Comparison of ENCODE assay signal across 22 cellular contexts in genomic region chr2:144341538-144341937, GRCh38.
DNase-seq lines count a peak whose midpoint lies in the region; ATAC-seq and TF ChIP-seq lines count a peak whose summit lies in the region.
"Had no signal": no experiment of that assay in that cellular context is flagged by ENCODE, and none has a peak within 500 bp of the region (broad histone marks: within the 10 kb centered on the region; RNA-seq: fewer than 3 reads in every experiment).

No MANE protein-coding gene starts in this region.

- H3K27ac Mint-ChIP-seq in activated T-cell treated with anti-CD3 and anti-CD28 coated beads, Interleukin-2, amount 50 U/mL, for 72 hours = no peak overlapping the region
- no peak overlapping the region for H3K27ac Mint-ChIP-seq in activated T-helper 17 cell treated with anti-CD3 and anti-CD28 coated beads, Interleukin-2, amount 50 U/mL, for 72 hours
- H3K27ac Mint-ChIP-seq: B cell, CD14-positive monocyte, HFFc6 had no signal

- H3K27ac ChIP-seq in caudate nucleus (ENCODE audit: low read depth, low read length) = no peak overlapping the region
- H3K27ac ChIP-seq: A549, HL-60, SJSA1 had no signal

- no peaks in the 10 kb centered on the region for H3K27me3 Mint-ChIP-seq in activated T-cell treated with anti-CD3 and anti-CD28 coated beads, Interleukin-2, amount 50 U/mL, for 72 hours (ENCODE audit: low read depth)
- no peaks in the 10 kb centered on the region for H3K27me3 Mint-ChIP-seq in activated T-helper 17 cell treated with anti-CD3 and anti-CD28 coated beads, Interleukin-2, amount 50 U/mL, for 72 hours
- H3K27me3 Mint-ChIP-seq: B cell had no signal

- TF ChIP-seq CTCF in epithelial cell of esophagus (IDR thresholded peaks at IDR 0.05; ENCODE audit: insufficient read depth, low read depth, low read length, missing control alignments) = no peak

- no peak overlapping the region for H3K4me3 ChIP-seq in epithelial cell of esophagus (ENCODE audit: low read length)
- H3K4me3 ChIP-seq: A549, SJSA1 had no signal

- peak; percentile 60 to 72 for ATAC-seq in activated T-cell treated with anti-CD3 and anti-CD28 coated beads, Interleukin-2, amount 50 U/mL, for 72 hours (replicated peaks in 1 of 2)
- ATAC-seq in activated T-helper 17 cell treated with anti-CD3 and anti-CD28 coated beads, Interleukin-2, amount 50 U/mL, for 72 hours (replicated peaks) = peak; percentile 51
- ATAC-seq: A549, HepG2 had no signal

- H3K36me3 Mint-ChIP-seq in activated T-cell treated with anti-CD3 and anti-CD28 coated beads, Interleukin-2, amount 50 U/mL, for 72 hours (ENCODE audit: insufficient read depth in 2 of 2) = peaks cover 0 to under 1% of the 10 kb centered on the region in 2 donors
- H3K36me3 Mint-ChIP-seq in activated T-helper 17 cell treated with anti-CD3 and anti-CD28 coated beads, Interleukin-2, amount 50 U/mL, for 72 hours (ENCODE audit: low read depth) = no peaks in the 10 kb centered on the region
- H3K36me3 Mint-ChIP-seq: CD14-positive monocyte had no signal

- H3K9me3 Mint-ChIP-seq in activated T-cell treated with anti-CD3 and anti-CD28 coated beads, Interleukin-2, amount 50 U/mL, for 72 hours = peaks cover 0 to under 1% of the 10 kb centered on the region in 2 donors
- H3K9me3 Mint-ChIP-seq in activated T-helper 17 cell treated with anti-CD3 and anti-CD28 coated beads, Interleukin-2, amount 50 U/mL, for 72 hours = no peaks in the 10 kb centered on the region
- H3K9me3 Mint-ChIP-seq: HFFc6 had no signal

- H3K4me3 Mint-ChIP-seq in activated T-cell treated with anti-CD3 and anti-CD28 coated beads, Interleukin-2, amount 50 U/mL, for 72 hours = no peak overlapping the region
- no peak overlapping the region for H3K4me3 Mint-ChIP-seq in activated T-helper 17 cell treated with anti-CD3 and anti-CD28 coated beads, Interleukin-2, amount 50 U/mL, for 72 hours
- H3K4me3 Mint-ChIP-seq: B cell, CD14-positive monocyte, HFFc6 had no signal

- DNase-seq in activated T-cell treated with anti-CD3 and anti-CD28 coated beads, Interleukin-2, amount 50 U/mL, for 72 hours = no peak
- no peak for DNase-seq in activated T-cell treated with anti-CD3 and anti-CD28 coated beads, Interleukin-2, amount 50 U/mL, for 48 hours
- peak; percentile 50 for DNase-seq in epithelial cell of esophagus (ENCODE audit: low read depth)
- no peak for DNase-seq in caudate nucleus (lab: John Stamatoyannopoulos, UW)
- DNase-seq in NK-92 treated with Interleukin-12 subunit alpha and Interleukin-12 subunit beta, amount 100 ng/mL, for 24 hours (lab: John Stamatoyannopoulos, UW) = no peak
- DNase-seq in NCI-H526 (lab: John Stamatoyannopoulos, UW) = no peak
- DNase-seq: DMS79, HFFc6, KBM-7, MM.1S, NCI-H1048, NCI-H1436, NCI-H187 treated with DMSO at 0.1 percent for 48 hours, NCI-H510A treated with DMSO at 0.1 percent for 48 hours, NCI-H774 had no signal

- H3K4me1 Mint-ChIP-seq in activated T-cell treated with anti-CD3 and anti-CD28 coated beads, Interleukin-2, amount 50 U/mL, for 72 hours (ENCODE audit: low read depth) = peaks cover 65% of the 10 kb centered on the region
- no peaks in the 10 kb centered on the region for H3K4me1 Mint-ChIP-seq in activated T-helper 17 cell treated with anti-CD3 and anti-CD28 coated beads, Interleukin-2, amount 50 U/mL, for 72 hours
- H3K4me1 Mint-ChIP-seq: CD14-positive monocyte had no signal
